In genomic region chr18:58290059-58290747, GRCh38 we compare ENCODE assay signal across 16 cellular contexts.
DNase-seq lines count a peak whose midpoint lies in the region; ATAC-seq, FAIRE-seq and TF ChIP-seq lines count a peak whose summit lies in the region.
"Had no signal": no experiment of that assay in that cellular context is flagged by ENCODE, and none has a peak within 500 bp of the region (broad histone marks: within the 10 kb centered on the region; RNA-seq: fewer than 3 reads in every experiment).

No MANE protein-coding gene starts in this region.

- no peak overlapping the region for H3K4me3 ChIP-seq in RWPE2 (ENCODE audit: severe bottlenecking)
- H3K4me3 ChIP-seq in fibroblast of the aortic adventitia (ENCODE audit: low read depth, low read length), result no peak overlapping the region
- no peak overlapping the region for H3K4me3 ChIP-seq in retinal pigment epithelial cell (ENCODE audit: low read length)
- H3K4me3 ChIP-seq: ascending aorta, pancreas had no signal

- no peaks in the 10 kb centered on the region for H3K27me3 ChIP-seq in RWPE2 (ENCODE audit: insufficient read depth, poor library complexity, severe bottlenecking)
- H3K27me3 ChIP-seq: ascending aorta, pancreas had no signal

- DNase-seq in GM12891 (ENCODE audit: insufficient read length, low spot score) (no peak), RWPE2 (ENCODE audit: low spot score) (no peak), fibroblast of the aortic adventitia (ENCODE audit: low read depth) (peak; percentile 73), retinal pigment epithelial cell (ENCODE audit: low read depth) (peak; percentile 53), NCI-H526 (lab: John Stamatoyannopoulos, UW) (no peak), NCI-H2029 (lab: John Stamatoyannopoulos, UW) (no peak), NCI-H1092 treated with DMSO at 0.1 percent for 48 hours (lab: John Stamatoyannopoulos, UW) (no peak)
- DNase-seq: activated CD8-positive, alpha-beta memory T cell treated with anti-CD3 and anti-CD28 coated beads for 24 hours; CD4-positive, alpha-beta T cell; NCI-H1694; NCI-H524 treated with DMSO at 0.1 percent for 48 hours; stimulated activated naive CD4-positive, alpha-beta T cell had no signal

- TF ChIP-seq POLR2A in GM12891 (IDR thresholded peaks at IDR 0.05; ENCODE audit: low read depth, low read length), result no peak

- TF ChIP-seq CTCF in RWPE2 (IDR thresholded peaks at IDR 0.05; ENCODE audit: poor library complexity, severe bottlenecking), result no peak
- TF ChIP-seq CTCF in fibroblast of the aortic adventitia (IDR thresholded peaks at IDR 0.05; ENCODE audit: insufficient read depth, low read length), result no peak
- no peak for TF ChIP-seq CTCF in retinal pigment epithelial cell (conservative IDR thresholded peaks at IDR 0.05; ENCODE audit: low read depth, low read length)

- H3K27ac ChIP-seq in RWPE2 (ENCODE audit: poor library complexity, severe bottlenecking), result peak overlapping the region; percentile 97
- H3K27ac ChIP-seq: ascending aorta, VCaP had no signal

- no peaks in the 10 kb centered on the region for H3K9me3 ChIP-seq in RWPE2 (ENCODE audit: severe bottlenecking)
- H3K9me3 ChIP-seq: ascending aorta, pancreas had no signal

- no peak for ATAC-seq in RWPE2 (ENCODE audit: low read depth)

- H3K4me1 ChIP-seq in RWPE2 (ENCODE audit: insufficient read depth, poor library complexity, severe bottlenecking), result peaks cover 50% of the 10 kb centered on the region
- H3K4me1 ChIP-seq: ascending aorta had no signal

- no peaks in the 10 kb centered on the region for H3K36me3 ChIP-seq in RWPE2 (ENCODE audit: low read depth)
- H3K36me3 ChIP-seq: ascending aorta, pancreas had no signal

- FAIRE-seq in GM12891 (lab: Jason Lieb, UNC), result peak; percentile 54
- FAIRE-seq: G401.6, pancreas had no signal

TF ChIP-seq in GM12891, 5 proteins besides CTCF, POLR2A, EP300 and RAD21:
- TF ChIP-seq POU2F2 (IDR thresholded peaks at IDR 0.05; ENCODE audit: low read depth, low read length), result no peak
- no peak for TF ChIP-seq POLR2AphosphoS5 (IDR thresholded peaks at IDR 0.05; ENCODE audit: low read depth, low read length)
- TF ChIP-seq SPI1 (IDR thresholded peaks at IDR 0.05; ENCODE audit: low read depth, low read length), result no peak
- TF ChIP-seq TAF1 (IDR thresholded peaks at IDR 0.05; ENCODE audit: low read depth, low read length), result no peak
- no peak for TF ChIP-seq PAX5 (IDR thresholded peaks at IDR 0.05; ENCODE audit: insufficient read depth, low read length, severe bottlenecking)
TF ChIP-seq in GM12891: peak in this region for 0.

Comparison
In these comparisons a context has a peak if more than half of its experiments do, and no peak if none do; other contexts are left out.
1. DNase-seq: peak in fibroblast of the aortic adventitia (single experiment) and retinal pigment epithelial cell (single experiment); none in GM12891 (single experiment), RWPE2 (single experiment), NCI-H526 (0 of 2), NCI-H2029 (single experiment) and NCI-H1092 treated with DMSO at 0.1 percent for 48 hours (single experiment).